ENCODE assay signal across 11 cellular contexts in genomic region chr12:89494411-89495231, GRCh38. TPM values are rescaled to one million over a fixed set of nuclear protein-coding genes. Genes with fewer than 3 reads are reported as not detected.
DNase-seq lines count a peak whose midpoint lies in the region; ATAC-seq and TF ChIP-seq lines count a peak whose summit lies in the region.
"Had no signal": no experiment of that assay in that cellular context is flagged by ENCODE, and none has a peak within 500 bp of the region (broad histone marks: within the 10 kb centered on the region; RNA-seq: fewer than 3 reads in every experiment).

No MANE protein-coding gene starts in this region.

- H4K91ac ChIP-seq in neuronal stem cell (ENCODE audit: low read depth, low read length, poor library complexity): no peak overlapping the region

- ATAC-seq in GM19452 (IDR thresholded peaks at IDR 0.05; ENCODE audit: unreplicated experiment) (peak; percentile 62), aorta (ENCODE audit: low FRiP score) (no peak)

- H3K9me3 ChIP-seq in esophagus muscularis mucosa (no peaks in the 10 kb centered on the region), neuronal stem cell (replicated peaks in 1 of 2; ENCODE audit: control insufficient read depth in 2 of 2, insufficient read depth in 1 of 2, low read depth in 1 of 2, low read length in 2 of 2) (no peaks in the 10 kb centered on the region), aorta (ENCODE audit: control insufficient read depth, low read length) (no peaks in the 10 kb centered on the region)

- no peak overlapping the region for H2BK12ac ChIP-seq in neuronal stem cell (ENCODE audit: low read length)

- H2BK15ac ChIP-seq in neuronal stem cell (ENCODE audit: low read length): no peak overlapping the region

- H3K27ac ChIP-seq in esophagus muscularis mucosa (replicated peaks in 1 of 4) (no peak overlapping the region), neuronal stem cell (replicated peaks; ENCODE audit: low read length) (no peak overlapping the region), aorta (ENCODE audit: low read depth in 1 of 2, low read length in 2 of 2) (no peak overlapping the region)
- H3K27ac ChIP-seq: cardiac muscle cell, parathyroid adenoma had no signal

- no peak overlapping the region for H3K9ac ChIP-seq in neuronal stem cell (ENCODE audit: low read depth, low read length, poor library complexity)
- H3K9ac ChIP-seq: parathyroid adenoma had no signal

- TF ChIP-seq CTCF in esophagus muscularis mucosa (IDR thresholded peaks at IDR 0.05): no peak

- no peak overlapping the region for H3K4me2 ChIP-seq in neuronal stem cell (ENCODE audit: insufficient read depth, low read length, poor library complexity, severe bottlenecking)

- intact Hi-C loops in esophagus muscularis mucosa (cut with DNase I): no loop called here
- intact Hi-C loops in aorta (cut with DNase I): no loop called here

- H3K27me3 ChIP-seq in esophagus muscularis mucosa: no peaks in the 10 kb centered on the region
- H3K27me3 ChIP-seq in neuronal stem cell (ENCODE audit: control insufficient read depth in 3 of 3, insufficient read depth in 3 of 3, low read depth in 1 of 3, low read length in 3 of 3): no peaks in the 10 kb centered on the region
- no peaks in the 10 kb centered on the region for H3K27me3 ChIP-seq in aorta (ENCODE audit: control insufficient read depth in 1 of 2, insufficient read depth in 2 of 2, low read length in 1 of 2)
- H3K27me3 ChIP-seq: cardiac muscle cell had no signal

- H3K4me1 ChIP-seq in esophagus muscularis mucosa: no peaks in the 10 kb centered on the region
- H3K4me1 ChIP-seq in neuronal stem cell (ENCODE audit: control insufficient read depth in 2 of 2, insufficient read depth in 1 of 2, low read depth in 1 of 2, low read length in 2 of 2): no peaks in the 10 kb centered on the region
- peaks cover 0 to 6% of the 10 kb centered on the region in 2 donors for H3K4me1 ChIP-seq in aorta (ENCODE audit: control insufficient read depth in 1 of 2, insufficient read depth in 2 of 2, low read length in 2 of 2)
- H3K4me1 ChIP-seq: parathyroid adenoma had no signal

- no peak overlapping the region for H2AFZ ChIP-seq in neuronal stem cell (ENCODE audit: low read length)
- H2AFZ ChIP-seq: parathyroid adenoma had no signal

- no peak overlapping the region for H2AK5ac ChIP-seq in neuronal stem cell (ENCODE audit: low read depth, low read length)

- H3K23ac ChIP-seq in neuronal stem cell (ENCODE audit: low read depth, low read length, poor library complexity): no peak overlapping the region

- no peak overlapping the region for H2BK5ac ChIP-seq in neuronal stem cell (ENCODE audit: low read length)

- 83% methylated on average over 5 of the region's 9 CpGs for WGBS in esophagus muscularis mucosa
- no CpG with 5 or more reads among the region's 9 CpGs for WGBS in neuronal stem cell (ENCODE audit: extremely low coverage in 2 of 2, insufficient read length in 2 of 2, insufficient replicate concordance in 1 of 2), 2 donors
- 90% methylated on average over 9 of the region's 9 CpGs for WGBS in aorta, 2 donors

- H4K8ac ChIP-seq in neuronal stem cell (ENCODE audit: low read depth, low read length): no peak overlapping the region

- H3K14ac ChIP-seq in neuronal stem cell (ENCODE audit: low read length): no peak overlapping the region

- no peak for TF ChIP-seq EP300 in esophagus muscularis mucosa (IDR thresholded peaks at IDR 0.05)

- TF ChIP-seq POLR2A in esophagus muscularis mucosa (IDR thresholded peaks at IDR 0.05; ENCODE audit: low read depth): no peak

- H3K4ac ChIP-seq in neuronal stem cell (ENCODE audit: low read length): no peak overlapping the region

- H3K36me3 ChIP-seq in esophagus muscularis mucosa (peaks cover 0 to 20% (median 15%) of the 10 kb centered on the region in 4 donors), neuronal stem cell (replicated peaks in 1 of 2; ENCODE audit: control insufficient read depth in 2 of 2, insufficient read depth in 2 of 2, low read length in 2 of 2) (peaks cover 0 to 8% of the 10 kb centered on the region in 2 donors), aorta (ENCODE audit: control insufficient read depth in 1 of 2, insufficient read depth in 2 of 2, low read length in 1 of 2) (peaks cover 2 to 4% of the 10 kb centered on the region in 2 donors)
- H3K36me3 ChIP-seq: cardiac muscle cell had no signal

- H3K4me3 ChIP-seq in esophagus muscularis mucosa (no peak overlapping the region), neuronal stem cell (ENCODE audit: low read length in 2 of 2) (no peak overlapping the region), aorta (ENCODE audit: low read length in 2 of 2) (no peak overlapping the region)
- H3K4me3 ChIP-seq: cardiac muscle cell had no signal

- H2BK120ac ChIP-seq in neuronal stem cell (ENCODE audit: low read depth, low read length): no peak overlapping the region

- no peaks in the 10 kb centered on the region for H3K79me1 ChIP-seq in neuronal stem cell (ENCODE audit: low read depth, low read length)

- H3K18ac ChIP-seq in neuronal stem cell (ENCODE audit: low read length): no peak overlapping the region

- DNase-seq in AG08395 (ENCODE audit: low spot score) (peak; percentile 16), LHCN-M2 (ENCODE audit: low read depth) (peak; percentile 31), esophagus muscularis mucosa (ENCODE audit: extremely low spot score) (peak; percentile 39), COLO668 (lab: John Stamatoyannopoulos, UW; ENCODE audit: unreplicated experiment) (no peak), GF-D8 (lab: John Stamatoyannopoulos, UW) (no peak), neuronal stem cell (ENCODE audit: low spot score) (no peak), aorta (no peak)
- DNase-seq: DMS79 had no signal

RNA-seq across cellular contexts. Expression of gene GALNT4, which starts 30.0 kb away (rescaled TPM):
- total RNA-seq in LHCN-M2 (2014; rRNA removed) (6.3 and 6.4 TPM in 2 replicates), esophagus muscularis mucosa (1 to 10 TPM; 5.0 to 6.2 (median 5.4) TPM), aorta (1 to 10 TPM; 7.4 TPM)
- 1.3 TPM for polyA plus RNA-seq in LHCN-M2 (2012)
- polyA plus RNA-seq in neuronal stem cell (2013, experiment 1 of 2): 0.43 TPM
- polyA plus RNA-seq in neuronal stem cell (2013, experiment 2 of 2): 0.60 TPM
- polyA plus RNA-seq in aorta: 1 to 10 TPM; 2.8 to 4.4 TPM

RNA-seq across cellular contexts. Expression of gene POC1B, which starts 31.2 kb away (rescaled TPM):
- 12.4 and 16.0 TPM in 2 replicates for total RNA-seq in LHCN-M2 (2014; rRNA removed)
- 4.2 TPM for polyA plus RNA-seq in LHCN-M2 (2012)
- 10 to 100 TPM; 19.6 to 22.4 (median 20.0) TPM for total RNA-seq in esophagus muscularis mucosa
- polyA plus RNA-seq in neuronal stem cell (2013, experiment 1 of 2): 19.1 TPM
- 19.1 TPM for polyA plus RNA-seq in neuronal stem cell (2013, experiment 2 of 2)
- 10 to 100 TPM; 21.2 to 21.9 TPM for total RNA-seq in aorta
- 10 to 100 TPM in 1 of 2 donors, 1 to 10 TPM in 1; 7.3 to 19.9 TPM for polyA plus RNA-seq in aorta

Comparison
In these comparisons a context has a peak if more than half of its experiments do, and no peak if none do; other contexts are left out.
1. DNase-seq: peak in AG08395 (single experiment), LHCN-M2 (single experiment) and esophagus muscularis mucosa (single experiment); none in COLO668 (single experiment), GF-D8 (single experiment), neuronal stem cell (single experiment) and aorta (0 of 2).